Comparison of ENCODE assay signal across 8 cellular contexts in the genomic region with DNA sequence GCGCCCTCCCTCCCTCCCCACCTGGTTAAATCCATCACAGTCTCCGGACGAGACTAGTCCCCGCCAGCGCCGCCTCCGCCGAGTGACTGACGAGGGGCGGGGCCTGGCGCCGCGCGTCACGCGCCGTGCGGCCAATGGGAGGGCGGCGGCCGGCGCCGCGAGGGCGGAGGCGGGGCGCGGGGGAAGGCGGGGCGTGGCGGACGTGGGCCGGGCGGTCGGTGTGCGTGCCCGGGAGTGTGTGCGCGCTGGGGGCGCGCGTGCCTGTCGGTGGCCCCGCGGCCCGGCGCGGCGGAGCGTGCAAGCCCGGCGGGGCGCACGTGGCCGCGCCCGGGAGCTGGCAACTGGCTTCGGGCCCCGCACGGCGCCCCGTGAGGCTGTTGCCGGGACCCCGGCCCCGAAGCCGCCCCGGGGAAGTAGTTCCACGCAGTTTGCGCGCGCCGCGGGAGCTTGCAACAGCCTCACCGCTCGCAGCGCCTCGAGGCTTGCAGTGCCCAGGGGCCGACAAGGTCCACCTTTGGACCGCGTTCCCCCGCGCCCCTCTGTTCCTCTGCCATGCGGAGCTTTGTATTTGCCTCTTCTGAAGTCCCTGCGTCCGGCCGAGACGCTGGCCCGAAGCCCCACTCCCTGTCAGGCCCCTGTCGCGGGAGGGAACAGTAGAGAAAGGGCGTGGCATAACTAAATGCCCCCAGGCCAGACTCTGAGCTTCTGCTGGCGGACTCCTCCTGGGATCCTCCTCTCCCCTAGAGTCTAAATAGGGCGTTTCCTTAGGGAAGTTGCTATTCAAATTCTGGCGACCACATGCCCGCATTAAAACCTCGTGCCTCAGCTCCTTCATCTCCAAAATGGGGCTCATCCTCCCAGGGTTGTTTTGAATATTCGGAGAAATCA. TPM values are rescaled to one million over a fixed set of nuclear protein-coding genes. Genes with fewer than 3 reads are reported as not detected.
DNase-seq lines count a peak whose midpoint lies in the region; ATAC-seq and TF ChIP-seq lines count a peak whose summit lies in the region.

No MANE protein-coding gene starts in this region.

- TF ChIP-seq POLR2A in HCT116 (IDR thresholded peaks at IDR 0.05; ENCODE audit: borderline replicate concordance, extremely low read depth, insufficient read depth, insufficient read length) (no peak), tibial nerve (IDR thresholded peaks at IDR 0.05) (peak; percentile 55 to 64)

- H2BK12ac ChIP-seq in trophoblast cell (ENCODE audit: low read length): peak overlapping the region; percentile 34

- peak; percentile 83 for DNase-seq in GM04504 (ENCODE audit: low read depth)
- peak; percentile 59 for DNase-seq in HCT116 (ENCODE audit: low read depth, low spot score)
- DNase-seq in MM.1S: peak; percentile 90
- peak; percentile 78 for DNase-seq in SKM-1 treated with dmso at 0.1 percent for 144 hours (lab: John Stamatoyannopoulos, UW; ENCODE audit: unreplicated experiment)
- DNase-seq in activated naive CD8-positive, alpha-beta T cell treated with anti-CD3 and anti-CD28 coated beads, Interleukin-2, amount 50 U/mL, for 16 hours (ENCODE audit: low read depth, low spot score): peak; percentile 79
- DNase-seq in cardiac septum (ENCODE audit: low spot score): peak; percentile 96
- DNase-seq in trophoblast cell: peak; percentile 86 to 95
- DNase-seq in tibial nerve (ENCODE audit: low spot score in 2 of 2): peak; percentile 83 to 84

- H2AK5ac ChIP-seq in trophoblast cell (ENCODE audit: low read length): peak overlapping the region; percentile 60

- POLR2A ChIA-PET in HCT116 (lab: Charles Lee): no interaction called here

- intact Hi-C loops in HCT116 (cut with micrococcal nuclease) (loop anchor here (10.0 kb wide), 1 partner anchor 367 kb away; no protein-coding TSS in a partner anchor), cardiac septum (cut with DNase I) (loop anchor here (2.0 to 10.0 kb wide), 5 partner anchors 35 to 375 kb away; no protein-coding TSS in a partner anchor)

- H2BK5ac ChIP-seq in trophoblast cell (ENCODE audit: low read depth, low read length, poor library complexity): peak overlapping the region; percentile 34

- H3K9ac ChIP-seq in HCT116 (ENCODE audit: low read length) (peak overlapping the region; percentile 72), MM.1S (ENCODE audit: low read length) (peak overlapping the region; percentile 87; the same call in 1 of the 2 replicates), trophoblast cell (ENCODE audit: low read length) (peak overlapping the region; percentile 6)

- H4K8ac ChIP-seq in trophoblast cell (ENCODE audit: low read depth, low read length): peak overlapping the region; percentile 76

- H4K20me1 ChIP-seq in HCT116 (ENCODE audit: insufficient read depth): peaks cover 8% of the 10 kb centered on the region; the same call in 1 of the 2 replicates
- no peaks in the 10 kb centered on the region; the same call in none of the 2 replicates for H4K20me1 ChIP-seq in MM.1S (ENCODE audit: insufficient read depth, low read length)

- peak overlapping the region; percentile 75 for H3K27ac ChIP-seq in HCT116 (ENCODE audit: low read depth, low read length)
- no peak overlapping the region; the same call in 1 of the 2 replicates for H3K27ac ChIP-seq in MM.1S (ENCODE audit: low read length)
- H3K27ac ChIP-seq in trophoblast cell (ENCODE audit: low read depth, low read length): peak overlapping the region; percentile 94
- peak overlapping the region; percentile 88 to 95 (median 92) for H3K27ac ChIP-seq in tibial nerve

- peak overlapping the region; percentile 7 for H3K4ac ChIP-seq in trophoblast cell (ENCODE audit: low read depth, low read length)

- no peaks in the 10 kb centered on the region for H3K9me2 ChIP-seq in HCT116 (ENCODE audit: insufficient read depth)
- no peaks in the 10 kb centered on the region for H3K9me2 ChIP-seq in MM.1S (replicated peaks; ENCODE audit: insufficient read depth, low read length)

- TF ChIP-seq RAD21 in HCT116 (IDR thresholded peaks at IDR 0.05; ENCODE audit: low read depth): no peak

- no CpG with 5 or more reads among the region's 97 CpGs for WGBS in trophoblast cell (ENCODE audit: extremely low coverage, insufficient coverage, insufficient read length)
- 42 to 55% methylated on average over 14 to 20 of the region's 97 CpGs for WGBS in tibial nerve, 2 donors

- no peak for TF ChIP-seq EP300 in tibial nerve (IDR thresholded peaks at IDR 0.05)

- peaks cover 44% of the 10 kb centered on the region for H3K79me2 ChIP-seq in HCT116 (ENCODE audit: insufficient read depth, low read length)
- H3K79me2 ChIP-seq in MM.1S (ENCODE audit: low read length): peaks cover 44% of the 10 kb centered on the region
- H3K79me2 ChIP-seq in trophoblast cell (ENCODE audit: control insufficient read depth, insufficient read depth, low read length, poor library complexity): peaks cover 11% of the 10 kb centered on the region

- H3K4me3 ChIP-seq in HCT116 (replicated peaks in 1 of 2; ENCODE audit: low read depth in 1 of 2, low read length in 2 of 2) (peak overlapping the region; percentile 65 to 76), MM.1S (ENCODE audit: low read length) (peak overlapping the region; percentile 96), trophoblast cell (ENCODE audit: low read depth, low read length) (peak overlapping the region; percentile 79), tibial nerve (peak overlapping the region; percentile 71 to 90 (median 80))

- H3K4me2 ChIP-seq in HCT116 (ENCODE audit: low read length) (peak overlapping the region; percentile 93; the same call in 1 of the 2 replicates), MM.1S (ENCODE audit: low read depth, low read length) (peak overlapping the region; percentile 91), trophoblast cell (ENCODE audit: low read length) (peak overlapping the region; percentile 73)

- H3K18ac ChIP-seq in trophoblast cell (ENCODE audit: low read length): peak overlapping the region; percentile 86

- peaks cover 10% of the 10 kb centered on the region for H3F3A ChIP-seq in MM.1S (ENCODE audit: insufficient read depth, low read length)

- H3K9me3 ChIP-seq in HCT116 (ENCODE audit: control insufficient read depth in 1 of 2, insufficient read depth in 1 of 2, low read depth in 1 of 2, low read length in 2 of 2): no peaks in the 10 kb centered on the region
- no peaks in the 10 kb centered on the region for H3K9me3 ChIP-seq in MM.1S (replicated peaks; ENCODE audit: insufficient read depth, low read length)
- H3K9me3 ChIP-seq in trophoblast cell (ENCODE audit: insufficient read depth, low read depth, low read length): no peaks in the 10 kb centered on the region
- H3K9me3 ChIP-seq in tibial nerve: no peaks in the 10 kb centered on the region

- peak overlapping the region; percentile 84 for H2BK120ac ChIP-seq in trophoblast cell (ENCODE audit: insufficient read depth, low read length, poor library complexity)

- ATAC-seq in HCT116: peak; percentile 91

- H3K36me3 ChIP-seq in HCT116 (ENCODE audit: control insufficient read depth in 1 of 2, insufficient read depth in 2 of 2, low read length in 2 of 2) (no peaks in the 10 kb centered on the region), MM.1S (replicated peaks; ENCODE audit: insufficient read depth, low read length) (no peaks in the 10 kb centered on the region), trophoblast cell (ENCODE audit: control insufficient read depth in 1 of 2, insufficient read depth in 2 of 2, low read length in 2 of 2) (no peaks in the 10 kb centered on the region), tibial nerve (no peaks in the 10 kb centered on the region)

- BruUV-seq in HCT116 (replicated peaks; lab: Mats Ljungman, UMichigan): no TSS peak

- no peaks in the 10 kb centered on the region for H3K27me3 ChIP-seq in HCT116 (ENCODE audit: insufficient read depth, low read length)
- no peaks in the 10 kb centered on the region for H3K27me3 ChIP-seq in MM.1S (replicated peaks; ENCODE audit: insufficient read depth, low read length)
- H3K27me3 ChIP-seq in trophoblast cell (ENCODE audit: insufficient read depth, low read length): no peaks in the 10 kb centered on the region
- no peaks in the 10 kb centered on the region for H3K27me3 ChIP-seq in tibial nerve

- H3K79me1 ChIP-seq in trophoblast cell (ENCODE audit: low read length): peaks cover 11% of the 10 kb centered on the region

- no peak overlapping the region for H2AFZ ChIP-seq in HCT116 (ENCODE audit: low read depth, low read length, poor library complexity, severe bottlenecking)
- H2AFZ ChIP-seq in MM.1S (ENCODE audit: low read length): peak overlapping the region; percentile 87
- H2AFZ ChIP-seq in trophoblast cell (ENCODE audit: insufficient read depth, low read length, poor library complexity): peak overlapping the region; percentile 47

- H4K91ac ChIP-seq in trophoblast cell (ENCODE audit: low read depth, low read length): peak overlapping the region; percentile 91

- RAD21 ChIA-PET in HCT116 (lab: Charles Lee; ENCODE audit: low non-redundant PET in 1 of 2, low total read pairs in 2 of 2, uncharacterized antibody in 2 of 2, unreplicated experiment in 2 of 2): no interaction called here

- peak overlapping the region; percentile 78 for H3K14ac ChIP-seq in trophoblast cell (ENCODE audit: low read length)

- H3K4me1 ChIP-seq in HCT116 (ENCODE audit: control insufficient read depth in 1 of 2, insufficient read depth in 2 of 2, low read length in 2 of 2): peaks cover 12 to 33% of the 10 kb centered on the region in 2 experiments
- peaks cover 10% of the 10 kb centered on the region for H3K4me1 ChIP-seq in MM.1S (ENCODE audit: low read length)
- H3K4me1 ChIP-seq in trophoblast cell (ENCODE audit: control insufficient read depth in 1 of 2, insufficient read depth in 2 of 2, low read length in 2 of 2): peaks cover 3 to 4% of the 10 kb centered on the region in 2 experiments
- H3K4me1 ChIP-seq in tibial nerve: peaks cover 0 to 37% (median 7%) of the 10 kb centered on the region in 4 donors

- H3K23ac ChIP-seq in trophoblast cell (ENCODE audit: low read length): no peak overlapping the region

- CTCF ChIA-PET in HCT116 (lab: Charles Lee): no interaction called here

- TF ChIP-seq CTCF in HCT116 (IDR thresholded peaks at IDR 0.05 in 2 of 3, conservative IDR thresholded peaks at IDR 0.05 in 1 of 3; ENCODE audit: borderline replicate concordance in 1 of 3, insufficient read depth in 1 of 3, low read depth in 2 of 3, low read length in 2 of 3) (no peak), MM.1S (IDR thresholded peaks at IDR 0.05; ENCODE audit: low read length) (no peak), tibial nerve (IDR thresholded peaks at IDR 0.05) (peak in 2 of 5 experiments; percentile 52 to 56)

- peak overlapping the region; percentile 34 for H4K12ac ChIP-seq in trophoblast cell (ENCODE audit: low read depth, low read length)

TF ChIP-seq in HCT116, 20 proteins besides CTCF, POLR2A, EP300 and RAD21 (continues in another document):
- TF ChIP-seq POLR2AphosphoS5 (IDR thresholded peaks at IDR 0.05; ENCODE audit: low read depth, low read length) (no peak; the same call in 1 of the 2 replicates), JUND (IDR thresholded peaks at IDR 0.05) (no peak)

RNA-seq across cellular contexts. Expression of a gene that starts 0.9 kb away (rescaled TPM):
- 14.0 TPM for total RNA-seq in HCT116 (2021; ENCODE audit: unreplicated experiment)
- polyA plus RNA-seq in HCT116 (2012): 5.4 and 6.7 TPM in 2 replicates
- total RNA-seq in cardiac septum: 11.0 TPM
- polyA plus RNA-seq in trophoblast cell (2013): 44.7 and 45.0 TPM in 2 replicates
- total RNA-seq in tibial nerve: 10 to 100 TPM in 3 of 4 donors, 1 to 10 TPM in 1; 9.3 to 14.6 (median 12.0) TPM

Comparison
In these comparisons a context has a peak if more than half of its experiments do, and no peak if none do; other contexts are left out.
1. H3K9ac ChIP-seq: peak in every context shown above with its lines; median percentile 87 in MM.1S; 72 in HCT116; 6 in trophoblast cell.